In genomic region chr17:28416703-28417311, GRCh38 we compare ENCODE assay signal across 1 cellular context.
TF ChIP-seq lines count a peak whose summit lies in the region.

No MANE protein-coding gene starts in this region.

TF ChIP-seq in K562, 482 proteins besides CTCF, POLR2A, EP300 and RAD21 (continues in another document):
- no peak for TF ChIP-seq REST (CRISPR knock-in tag; IDR thresholded peaks at IDR 0.05; ENCODE audit: low read depth)
- TF ChIP-seq ZNF3 (CRISPR knock-in tag; IDR thresholded peaks at IDR 0.05): no peak
- no peak for TF ChIP-seq ZC3H4 (CRISPR knock-in tag; IDR thresholded peaks at IDR 0.05; ENCODE audit: borderline replicate concordance)
- no peak for TF ChIP-seq FOSL1 (tag; conservative IDR thresholded peaks at IDR 0.05)
- no peak for TF ChIP-seq HDGF (IDR thresholded peaks at IDR 0.05)
- TF ChIP-seq, protein P1, sequence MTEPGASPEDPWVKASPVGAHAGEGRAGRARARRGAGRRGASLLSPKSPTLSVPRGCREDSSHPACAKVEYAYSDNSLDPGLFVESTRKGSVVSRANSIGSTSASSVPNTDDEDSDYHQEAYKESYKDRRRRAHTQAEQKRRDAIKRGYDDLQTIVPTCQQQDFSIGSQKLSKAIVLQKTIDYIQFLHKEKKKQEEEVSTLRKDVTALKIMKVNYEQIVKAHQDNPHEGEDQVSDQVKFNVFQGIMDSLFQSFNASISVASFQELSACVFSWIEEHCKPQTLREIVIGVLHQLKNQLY (CRISPR knock-in tag; conservative IDR thresholded peaks at IDR 0.05): no peak
- 0 out of 2 replicates have a peak, but pooled peaks have one; percentile 53 for TF ChIP-seq ESRRA (IDR thresholded peaks at IDR 0.05; ENCODE audit: borderline replicate concordance, low read depth)
- TF ChIP-seq LEF1 (IDR thresholded peaks at IDR 0.05): no peak
- no peak for TF ChIP-seq ZC3H11A (IDR thresholded peaks at IDR 0.05; ENCODE audit: low read depth, low read length)
- TF ChIP-seq, protein P2, sequence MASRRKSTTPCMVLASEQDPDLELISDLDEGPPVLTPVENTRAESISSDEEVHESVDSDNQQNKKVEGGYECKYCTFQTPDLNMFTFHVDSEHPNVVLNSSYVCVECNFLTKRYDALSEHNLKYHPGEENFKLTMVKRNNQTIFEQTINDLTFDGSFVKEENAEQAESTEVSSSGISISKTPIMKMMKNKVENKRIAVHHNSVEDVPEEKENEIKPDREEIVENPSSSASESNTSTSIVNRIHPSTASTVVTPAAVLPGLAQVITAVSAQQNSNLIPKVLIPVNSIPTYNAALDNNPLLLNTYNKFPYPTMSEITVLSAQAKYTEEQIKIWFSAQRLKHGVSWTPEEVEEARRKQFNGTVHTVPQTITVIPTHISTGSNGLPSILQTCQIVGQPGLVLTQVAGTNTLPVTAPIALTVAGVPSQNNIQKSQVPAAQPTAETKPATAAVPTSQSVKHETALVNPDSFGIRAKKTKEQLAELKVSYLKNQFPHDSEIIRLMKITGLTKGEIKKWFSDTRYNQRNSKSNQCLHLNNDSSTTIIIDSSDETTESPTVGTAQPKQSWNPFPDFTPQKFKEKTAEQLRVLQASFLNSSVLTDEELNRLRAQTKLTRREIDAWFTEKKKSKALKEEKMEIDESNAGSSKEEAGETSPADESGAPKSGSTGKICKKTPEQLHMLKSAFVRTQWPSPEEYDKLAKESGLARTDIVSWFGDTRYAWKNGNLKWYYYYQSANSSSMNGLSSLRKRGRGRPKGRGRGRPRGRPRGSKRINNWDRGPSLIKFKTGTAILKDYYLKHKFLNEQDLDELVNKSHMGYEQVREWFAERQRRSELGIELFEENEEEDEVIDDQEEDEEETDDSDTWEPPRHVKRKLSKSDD (conservative IDR thresholded peaks at IDR 0.05; ENCODE audit: low read length): no peak
- no peak for TF ChIP-seq NFYB (IDR thresholded peaks at IDR 0.05; ENCODE audit: extremely low read depth, insufficient read length)
- TF ChIP-seq PHTF2 (CRISPR knock-in tag; IDR thresholded peaks at IDR 0.05): no peak
- no peak for TF ChIP-seq CHD1 (IDR thresholded peaks at IDR 0.05; ENCODE audit: low read length)
- TF ChIP-seq SNRNP70 (optimal IDR thresholded peaks at IDR 0.05; ENCODE audit: low read depth, low read length): no peak
- TF ChIP-seq, protein P3, sequence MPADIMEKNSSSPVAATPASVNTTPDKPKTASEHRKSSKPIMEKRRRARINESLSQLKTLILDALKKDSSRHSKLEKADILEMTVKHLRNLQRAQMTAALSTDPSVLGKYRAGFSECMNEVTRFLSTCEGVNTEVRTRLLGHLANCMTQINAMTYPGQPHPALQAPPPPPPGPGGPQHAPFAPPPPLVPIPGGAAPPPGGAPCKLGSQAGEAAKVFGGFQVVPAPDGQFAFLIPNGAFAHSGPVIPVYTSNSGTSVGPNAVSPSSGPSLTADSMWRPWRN (IDR thresholded peaks at IDR 0.05; ENCODE audit: low read depth): no peak
- TF ChIP-seq USF1 (CRISPR knock-in tag; IDR thresholded peaks at IDR 0.05): no peak
- no peak for TF ChIP-seq CBFB (CRISPR knock-in tag; IDR thresholded peaks at IDR 0.05)
- TF ChIP-seq ZNF696 (CRISPR knock-in tag; conservative IDR thresholded peaks at IDR 0.05): no peak
- no peak for TF ChIP-seq FOXK2 (conservative IDR thresholded peaks at IDR 0.05 in 1 of 2, IDR thresholded peaks at IDR 0.05 in 1 of 2; ENCODE audit: low read depth in 2 of 2)
- TF ChIP-seq ZNF436 (CRISPR knock-in tag; IDR thresholded peaks at IDR 0.05): no peak
- no peak for TF ChIP-seq ZNF165 (CRISPR knock-in tag; IDR thresholded peaks at IDR 0.05; ENCODE audit: borderline replicate concordance)
- TF ChIP-seq SPI1 (IDR thresholded peaks at IDR 0.05; ENCODE audit: borderline replicate concordance, low read depth, low read length): no peak
- TF ChIP-seq STAT5B (CRISPR knock-in tag; IDR thresholded peaks at IDR 0.05): no peak
- TF ChIP-seq HDAC8 (tag; IDR thresholded peaks at IDR 0.05): no peak
- no peak for TF ChIP-seq SRSF1 (IDR thresholded peaks at IDR 0.05; ENCODE audit: low read depth, low read length)
- TF ChIP-seq, protein P4, sequence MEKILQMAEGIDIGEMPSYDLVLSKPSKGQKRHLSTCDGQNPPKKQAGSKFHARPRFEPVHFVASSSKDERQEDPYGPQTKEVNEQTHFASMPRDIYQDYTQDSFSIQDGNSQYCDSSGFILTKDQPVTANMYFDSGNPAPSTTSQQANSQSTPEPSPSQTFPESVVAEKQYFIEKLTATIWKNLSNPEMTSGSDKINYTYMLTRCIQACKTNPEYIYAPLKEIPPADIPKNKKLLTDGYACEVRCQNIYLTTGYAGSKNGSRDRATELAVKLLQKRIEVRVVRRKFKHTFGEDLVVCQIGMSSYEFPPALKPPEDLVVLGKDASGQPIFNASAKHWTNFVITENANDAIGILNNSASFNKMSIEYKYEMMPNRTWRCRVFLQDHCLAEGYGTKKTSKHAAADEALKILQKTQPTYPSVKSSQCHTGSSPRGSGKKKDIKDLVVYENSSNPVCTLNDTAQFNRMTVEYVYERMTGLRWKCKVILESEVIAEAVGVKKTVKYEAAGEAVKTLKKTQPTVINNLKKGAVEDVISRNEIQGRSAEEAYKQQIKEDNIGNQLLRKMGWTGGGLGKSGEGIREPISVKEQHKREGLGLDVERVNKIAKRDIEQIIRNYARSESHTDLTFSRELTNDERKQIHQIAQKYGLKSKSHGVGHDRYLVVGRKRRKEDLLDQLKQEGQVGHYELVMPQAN (IDR thresholded peaks at IDR 0.05; ENCODE audit: borderline replicate concordance): no peak
- TF ChIP-seq, protein P5, sequence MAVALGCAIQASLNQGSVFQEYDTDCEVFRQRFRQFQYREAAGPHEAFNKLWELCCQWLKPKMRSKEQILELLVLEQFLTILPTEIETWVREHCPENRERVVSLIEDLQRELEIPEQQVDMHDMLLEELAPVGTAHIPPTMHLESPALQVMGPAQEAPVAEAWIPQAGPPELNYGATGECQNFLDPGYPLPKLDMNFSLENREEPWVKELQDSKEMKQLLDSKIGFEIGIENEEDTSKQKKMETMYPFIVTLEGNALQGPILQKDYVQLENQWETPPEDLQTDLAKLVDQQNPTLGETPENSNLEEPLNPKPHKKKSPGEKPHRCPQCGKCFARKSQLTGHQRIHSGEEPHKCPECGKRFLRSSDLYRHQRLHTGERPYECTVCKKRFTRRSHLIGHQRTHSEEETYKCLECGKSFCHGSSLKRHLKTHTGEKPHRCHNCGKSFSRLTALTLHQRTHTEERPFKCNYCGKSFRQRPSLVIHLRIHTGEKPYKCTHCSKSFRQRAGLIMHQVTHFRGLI (CRISPR knock-in tag; IDR thresholded peaks at IDR 0.05): no peak
- TF ChIP-seq, protein P6, sequence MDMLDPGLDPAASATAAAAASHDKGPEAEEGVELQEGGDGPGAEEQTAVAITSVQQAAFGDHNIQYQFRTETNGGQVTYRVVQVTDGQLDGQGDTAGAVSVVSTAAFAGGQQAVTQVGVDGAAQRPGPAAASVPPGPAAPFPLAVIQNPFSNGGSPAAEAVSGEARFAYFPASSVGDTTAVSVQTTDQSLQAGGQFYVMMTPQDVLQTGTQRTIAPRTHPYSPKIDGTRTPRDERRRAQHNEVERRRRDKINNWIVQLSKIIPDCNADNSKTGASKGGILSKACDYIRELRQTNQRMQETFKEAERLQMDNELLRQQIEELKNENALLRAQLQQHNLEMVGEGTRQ (CRISPR knock-in tag; IDR thresholded peaks at IDR 0.05): no peak
- no peak for TF ChIP-seq ETV1 (tag; conservative IDR thresholded peaks at IDR 0.05; ENCODE audit: low read depth)
- TF ChIP-seq, protein P7, sequence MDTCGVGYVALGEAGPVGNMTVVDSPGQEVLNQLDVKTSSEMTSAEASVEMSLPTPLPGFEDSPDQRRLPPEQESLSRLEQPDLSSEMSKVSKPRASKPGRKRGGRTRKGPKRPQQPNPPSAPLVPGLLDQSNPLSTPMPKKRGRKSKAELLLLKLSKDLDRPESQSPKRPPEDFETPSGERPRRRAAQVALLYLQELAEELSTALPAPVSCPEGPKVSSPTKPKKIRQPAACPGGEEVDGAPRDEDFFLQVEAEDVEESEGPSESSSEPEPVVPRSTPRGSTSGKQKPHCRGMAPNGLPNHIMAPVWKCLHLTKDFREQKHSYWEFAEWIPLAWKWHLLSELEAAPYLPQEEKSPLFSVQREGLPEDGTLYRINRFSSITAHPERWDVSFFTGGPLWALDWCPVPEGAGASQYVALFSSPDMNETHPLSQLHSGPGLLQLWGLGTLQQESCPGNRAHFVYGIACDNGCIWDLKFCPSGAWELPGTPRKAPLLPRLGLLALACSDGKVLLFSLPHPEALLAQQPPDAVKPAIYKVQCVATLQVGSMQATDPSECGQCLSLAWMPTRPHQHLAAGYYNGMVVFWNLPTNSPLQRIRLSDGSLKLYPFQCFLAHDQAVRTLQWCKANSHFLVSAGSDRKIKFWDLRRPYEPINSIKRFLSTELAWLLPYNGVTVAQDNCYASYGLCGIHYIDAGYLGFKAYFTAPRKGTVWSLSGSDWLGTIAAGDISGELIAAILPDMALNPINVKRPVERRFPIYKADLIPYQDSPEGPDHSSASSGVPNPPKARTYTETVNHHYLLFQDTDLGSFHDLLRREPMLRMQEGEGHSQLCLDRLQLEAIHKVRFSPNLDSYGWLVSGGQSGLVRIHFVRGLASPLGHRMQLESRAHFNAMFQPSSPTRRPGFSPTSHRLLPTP (IDR thresholded peaks at IDR 0.05; ENCODE audit: borderline replicate concordance, extremely low read depth, insufficient read length): no peak
- peak; percentile 6 for TF ChIP-seq ZFP36 (IDR thresholded peaks at IDR 0.05; ENCODE audit: low read depth, low read length, partially characterized antibody)
- TF ChIP-seq ZNF398 (CRISPR knock-in tag; IDR thresholded peaks at IDR 0.05): no peak
- no peak for TF ChIP-seq CXXC5 (CRISPR knock-in tag; IDR thresholded peaks at IDR 0.05)
- no peak for TF ChIP-seq E2F4 (CRISPR knock-in tag; IDR thresholded peaks at IDR 0.05; ENCODE audit: low read depth)
- 0 out of 2 replicates have a peak, but pooled peaks have one; percentile 30 for TF ChIP-seq SMC3 (conservative IDR thresholded peaks at IDR 0.05; ENCODE audit: insufficient read depth, low read depth, low read length)
- no peak for TF ChIP-seq ARID1B (IDR thresholded peaks at IDR 0.05)
- TF ChIP-seq KDM2B (CRISPR knock-in tag; IDR thresholded peaks at IDR 0.05): no peak
- no peak for TF ChIP-seq C11orf30 (IDR thresholded peaks at IDR 0.05; ENCODE audit: low read depth)
